ENCODE assay signal across 14 cellular contexts in genomic region chr3:16741103-16741758, GRCh38.
DNase-seq lines count a peak whose midpoint lies in the region; FAIRE-seq and TF ChIP-seq lines count a peak whose summit lies in the region.
"Had no signal": no experiment of that assay in that cellular context is flagged by ENCODE, and none has a peak within 500 bp of the region (broad histone marks: within the 10 kb centered on the region; RNA-seq: fewer than 3 reads in every experiment).

No MANE protein-coding gene starts in this region.

- H3K36me3 ChIP-seq in breast epithelium (no peaks in the 10 kb centered on the region), kidney (ENCODE audit: control insufficient read depth in 1 of 2, insufficient read depth in 2 of 2, low read length in 2 of 2) (no peaks in the 10 kb centered on the region)

- POLR2A ChIA-PET in MCF 10A (lab: Yijun Ruan, JAX) = no interaction called here

- H3K4me1 Mint-ChIP-seq in MCF 10A (ENCODE audit: insufficient read depth, unreplicated experiment) = peaks cover 28% of the 10 kb centered on the region
- H3K4me1 Mint-ChIP-seq: CD14-positive monocyte; naive thymus-derived CD4-positive, alpha-beta T cell had no signal

- H3K9me3 ChIP-seq in breast epithelium (no peaks in the 10 kb centered on the region), kidney (ENCODE audit: control insufficient read depth in 1 of 2, low read length in 2 of 2) (peaks cover 0 to 3% of the 10 kb centered on the region in 2 donors)

- TF ChIP-seq POLR2A in breast epithelium (IDR thresholded peaks at IDR 0.05) = no peak

- H3K36me3 Mint-ChIP-seq in MCF 10A (ENCODE audit: insufficient read depth, unreplicated experiment) = no peaks in the 10 kb centered on the region
- H3K36me3 Mint-ChIP-seq: CD14-positive monocyte had no signal

- no peaks in the 10 kb centered on the region for H3K27me3 Mint-ChIP-seq in MCF 10A (ENCODE audit: insufficient read depth, unreplicated experiment)
- H3K27me3 Mint-ChIP-seq: activated naive CD8-positive, alpha-beta T cell; naive thymus-derived CD4-positive, alpha-beta T cell had no signal

- H3K9me3 Mint-ChIP-seq in MCF 10A (ENCODE audit: unreplicated experiment) = no peaks in the 10 kb centered on the region

- CTCF ChIA-PET in MCF 10A (lab: Yijun Ruan, JAX) = no interaction called here

- intact Hi-C loops in MCF 10A (cut with micrococcal nuclease) (no loop called here), breast epithelium (cut with DNase I; ENCODE audit: low total_unique reads) (no loop called here), kidney (cut with DNase I) (no loop called here), dorsolateral prefrontal cortex (cut with DNase I) (no loop called here)

- H3K27ac ChIP-seq in breast epithelium (peak overlapping the region in 1 of 2 donors; percentile 46), kidney (ENCODE audit: low read depth in 2 of 2, low read length in 2 of 2) (no peak overlapping the region), dorsolateral prefrontal cortex (no peak overlapping the region)

- H3K27me3 ChIP-seq in breast epithelium = no peaks in the 10 kb centered on the region
- no peaks in the 10 kb centered on the region for H3K27me3 ChIP-seq in dorsolateral prefrontal cortex

- no peak for FAIRE-seq in kidney (lab: Jason Lieb, UNC)
- FAIRE-seq: GM18507 had no signal

- peak overlapping the region; percentile 13 for H3K4me3 Mint-ChIP-seq in MCF 10A (ENCODE audit: unreplicated experiment)
- H3K4me3 Mint-ChIP-seq: activated naive CD8-positive, alpha-beta T cell; CD14-positive monocyte; naive thymus-derived CD4-positive, alpha-beta T cell had no signal

- no TSS peak for BruUV-seq in MCF 10A (replicated peaks; lab: Mats Ljungman, UMichigan)

- H3K9ac ChIP-seq in kidney (ENCODE audit: low read length in 2 of 2) = no peak overlapping the region

- H3K4me1 ChIP-seq in breast epithelium (no peaks in the 10 kb centered on the region), kidney (ENCODE audit: control insufficient read depth in 1 of 2, insufficient read depth in 1 of 2, low read depth in 1 of 2, low read length in 2 of 2) (no peaks in the 10 kb centered on the region)

- H3K27ac Mint-ChIP-seq in MCF 10A (ENCODE audit: low read depth, unreplicated experiment) = peak overlapping the region; percentile 82
- H3K27ac Mint-ChIP-seq: activated naive CD8-positive, alpha-beta T cell; CD14-positive monocyte; naive thymus-derived CD4-positive, alpha-beta T cell had no signal

- TF ChIP-seq CTCF in MCF 10A (IDR thresholded peaks at IDR 0.05; ENCODE audit: unreplicated experiment) (no peak), breast epithelium (IDR thresholded peaks at IDR 0.05) (no peak), epithelial cell of esophagus (IDR thresholded peaks at IDR 0.05; ENCODE audit: insufficient read depth, low read depth, low read length, missing control alignments) (no peak), kidney (IDR thresholded peaks at IDR 0.05; ENCODE audit: borderline replicate concordance, extremely low read depth, insufficient read depth) (no peak), dorsolateral prefrontal cortex (IDR thresholded peaks at IDR 0.05 in 54 of 56, conservative IDR thresholded peaks at IDR 0.05 in 2 of 56; ENCODE audit: low read depth in 1 of 56, partially characterized antibody in 56 of 56) (no peak)

- H3K4me3 ChIP-seq in breast epithelium (no peak overlapping the region), epithelial cell of esophagus (ENCODE audit: low read length) (no peak overlapping the region), kidney (ENCODE audit: low read length in 2 of 2) (no peak overlapping the region), dorsolateral prefrontal cortex (no peak overlapping the region)

- DNase-seq in MCF 10A (ENCODE audit: unreplicated experiment) = peak; percentile 92
- no peak for DNase-seq in breast epithelium (ENCODE audit: low spot score in 2 of 2)
- peak; percentile 73 for DNase-seq in HS-5 (ENCODE audit: low read depth)
- DNase-seq in epithelial cell of esophagus (ENCODE audit: low read depth) = peak; percentile 66
- DNase-seq in stimulated activated CD8-positive, alpha-beta memory T cell treated with anti-CD3 and anti-CD28 coated beads, Interleukin-7, amount 100 ng/mL, for 48 hours (ENCODE audit: extremely low read depth in 1 of 2, low read depth in 1 of 2) = peak; percentile 14 to 36
- DNase-seq in kidney = no peak
- no peak for DNase-seq in NCI-H774 (lab: John Stamatoyannopoulos, UW)
- no peak for DNase-seq in dorsolateral prefrontal cortex
- DNase-seq: naive thymus-derived CD4-positive, alpha-beta T cell; NCI-H1417 treated with DMSO at 0.1 percent for 48 hours; SW 1271 had no signal

Comparison
In these comparisons a context has a peak if more than half of its experiments do, and no peak if none do; other contexts are left out.
1. DNase-seq: peak in MCF 10A (single experiment), HS-5 (single experiment), epithelial cell of esophagus (single experiment) and stimulated activated CD8-positive, alpha-beta memory T cell treated with anti-CD3 and anti-CD28 coated beads, Interleukin-7, amount 100 ng/mL, for 48 hours (2 of 2); none in breast epithelium (0 of 2), kidney (single experiment), NCI-H774 (single experiment) and dorsolateral prefrontal cortex (0 of 10).